In genomic region chr1:94579876-94580294, GRCh38 we compare ENCODE assay signal across 1 cellular context.
A peak's percentile ranks its signal among the peaks of the same experiment; 100 is the strongest.
TF ChIP-seq lines count a peak whose summit lies in the region.

No MANE protein-coding gene starts in this region.

TF ChIP-seq in HepG2, 621 proteins besides CTCF, POLR2A, EP300 and RAD21 (continued from another document and continues in another):
- 0 out of 2 replicates have a peak, but pooled peaks have one; percentile 19 for TF ChIP-seq AHDC1 (CRISPR knock-in tag; IDR thresholded peaks at IDR 0.05; ENCODE audit: borderline replicate concordance)
- TF ChIP-seq SALL2 (CRISPR knock-in tag; IDR thresholded peaks at IDR 0.05): no peak
- TF ChIP-seq SP5 (CRISPR knock-in tag; IDR thresholded peaks at IDR 0.05; ENCODE audit: borderline replicate concordance, low read depth): no peak
- no peak for TF ChIP-seq KMT2B (CRISPR knock-in tag; IDR thresholded peaks at IDR 0.05)
- TF ChIP-seq BRD4 (CRISPR knock-in tag; IDR thresholded peaks at IDR 0.05): 0 out of 2 replicates have a peak, but pooled peaks have one; percentile 57
- TF ChIP-seq SNAI1 (CRISPR knock-in tag; IDR thresholded peaks at IDR 0.05; ENCODE audit: borderline replicate concordance): no peak
- no peak for TF ChIP-seq ZNF7 (CRISPR knock-in tag; IDR thresholded peaks at IDR 0.05)
- TF ChIP-seq ZSCAN5A (CRISPR knock-in tag; IDR thresholded peaks at IDR 0.05; ENCODE audit: borderline replicate concordance): no peak
- TF ChIP-seq ZNF281 (CRISPR knock-in tag; IDR thresholded peaks at IDR 0.05; ENCODE audit: borderline replicate concordance): peak; percentile 72; the same call in 1 of the 2 replicates
- no peak for TF ChIP-seq NCOA5 (CRISPR knock-in tag; IDR thresholded peaks at IDR 0.05)
- no peak for TF ChIP-seq NR2F1 (CRISPR knock-in tag; IDR thresholded peaks at IDR 0.05)
- no peak for TF ChIP-seq RFX1 (IDR thresholded peaks at IDR 0.05)
- TF ChIP-seq JARID2 (CRISPR knock-in tag; IDR thresholded peaks at IDR 0.05; ENCODE audit: insufficient replicate concordance): no peak
- no peak for TF ChIP-seq HDAC6 (IDR thresholded peaks at IDR 0.05; ENCODE audit: low read depth, low read length)
- no peak for TF ChIP-seq GABPB1 (CRISPR knock-in tag; IDR thresholded peaks at IDR 0.05)
- no peak for TF ChIP-seq KLF15 (CRISPR knock-in tag; IDR thresholded peaks at IDR 0.05; ENCODE audit: borderline replicate concordance)
- no peak for TF ChIP-seq IKZF5 (CRISPR knock-in tag; IDR thresholded peaks at IDR 0.05)
- TF ChIP-seq ZNF142 (CRISPR knock-in tag; IDR thresholded peaks at IDR 0.05): no peak
- no peak for TF ChIP-seq SNAPC2 (CRISPR knock-in tag; IDR thresholded peaks at IDR 0.05)
- TF ChIP-seq HOXA3 (CRISPR knock-in tag; IDR thresholded peaks at IDR 0.05): peak; percentile 12; the same call in 1 of the 2 replicates
- no peak for TF ChIP-seq ZNF263 (CRISPR knock-in tag; IDR thresholded peaks at IDR 0.05)
- no peak for TF ChIP-seq ETV6 (CRISPR knock-in tag; conservative IDR thresholded peaks at IDR 0.05)
- TF ChIP-seq NFAT5 (CRISPR knock-in tag; IDR thresholded peaks at IDR 0.05): no peak
- TF ChIP-seq FOXP4 (CRISPR knock-in tag; IDR thresholded peaks at IDR 0.05): no peak; the same call in 1 of the 2 replicates
- TF ChIP-seq HNRNPK (IDR thresholded peaks at IDR 0.05; ENCODE audit: low read depth, low read length, poor library complexity, severe bottlenecking): no peak
- no peak for TF ChIP-seq NFYB (CRISPR knock-in tag; IDR thresholded peaks at IDR 0.05)
- no peak for TF ChIP-seq JDP2 (CRISPR knock-in tag; IDR thresholded peaks at IDR 0.05; ENCODE audit: borderline replicate concordance)
- 0 out of 2 replicates have a peak, but pooled peaks have one; percentile 57 for TF ChIP-seq ZNF563 (CRISPR knock-in tag; IDR thresholded peaks at IDR 0.05)
- TF ChIP-seq RARG (CRISPR knock-in tag; IDR thresholded peaks at IDR 0.05; ENCODE audit: low read depth): no peak
- TF ChIP-seq SAP130 (CRISPR knock-in tag; IDR thresholded peaks at IDR 0.05; ENCODE audit: low read depth): no peak
- TF ChIP-seq ATF7-NPFF (CRISPR knock-in tag; IDR thresholded peaks at IDR 0.05; ENCODE audit: low read depth): no peak
- TF ChIP-seq SMARCE1 (IDR thresholded peaks at IDR 0.05; ENCODE audit: borderline replicate concordance): no peak
- no peak for TF ChIP-seq SIX4 (CRISPR knock-in tag; IDR thresholded peaks at IDR 0.05)
- TF ChIP-seq ARNT2 (CRISPR knock-in tag; IDR thresholded peaks at IDR 0.05; ENCODE audit: low read depth): no peak
- TF ChIP-seq NFIB (CRISPR knock-in tag; IDR thresholded peaks at IDR 0.05; ENCODE audit: borderline replicate concordance): no peak
